ENCODE assay signal across 22 cellular contexts in the genomic region with DNA sequence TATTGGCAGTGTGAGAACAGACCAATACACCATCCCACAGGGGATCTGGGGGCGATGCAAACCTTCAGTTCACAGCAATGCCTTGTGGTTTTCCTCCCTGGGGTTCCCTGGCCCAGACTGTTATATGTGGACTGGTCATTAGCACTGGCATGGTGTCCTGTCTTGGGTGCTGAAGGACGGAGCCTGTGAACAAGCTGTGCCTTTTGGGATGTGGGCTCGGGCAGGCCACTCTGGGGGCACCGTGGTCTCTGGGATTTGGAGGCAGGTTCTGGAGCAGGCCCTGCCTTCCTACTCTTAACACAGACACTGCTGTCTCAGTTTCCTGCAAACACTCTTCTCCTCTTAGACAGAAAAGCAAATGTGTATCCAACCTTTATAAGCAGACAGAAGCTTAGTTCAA.
"Had no signal": no experiment of that assay in that cellular context is flagged by ENCODE, and none has a peak within 500 bp of the region (broad histone marks: within the 10 kb centered on the region; RNA-seq: fewer than 3 reads in every experiment).

No MANE protein-coding gene starts in this region.

- H3K27ac ChIP-seq: epithelial cell of prostate, gastrocnemius medialis, hepatocyte, neutrophil, pancreas, sigmoid colon, testis, tibial artery had no signal

- H3K4me3 ChIP-seq: gastrocnemius medialis, hepatocyte, lung, pancreas, sigmoid colon, testis, tibial artery had no signal

- ATAC-seq: esophagus mucosa; gastrocnemius medialis; left colon; left ventricle myocardium superior; natural killer cell treated with Interleukin-12 subunit alpha and Interleukin-12 subunit beta and Interleukin-15 and Interleukin-18, amount 100 ng/mL, for 72 hours; pancreas; stimulated activated memory B cell treated with anti-CD40 and anti-IgM and Interleukin-4, amounts not matched to agents 10 μg/mL and 1 μg/mL and 100 μg/mL, for 72 hours; stimulated activated naive CD8-positive, alpha-beta T cell treated with anti-CD3 and anti-CD28 coated beads, Interleukin-15, Interleukin-2, amounts not matched to agents 100 U/mL and 50 U/mL, for 24 hours had no signal

- H3K36me3 ChIP-seq: gastrocnemius medialis, neutrophil, pancreas, sigmoid colon, tibial artery had no signal

- H3K4me1 ChIP-seq: gastrocnemius medialis, pancreas, sigmoid colon, testis, tibial artery had no signal

- DNase-seq: cerebellar nuclear complex; effector CD8-positive, alpha-beta T cell; endodermal cell; foreskin fibroblast; gastrocnemius medialis; left colon; naive B cell; stimulated activated CD4-positive, alpha-beta T cell treated with anti-CD3 and anti-CD28 coated beads, Interleukin-4, amount 100 ng/mL, for 4 hours; stimulated activated naive CD8-positive, alpha-beta T cell treated with anti-CD3 and anti-CD28 coated beads, Interleukin-15, Interleukin-2, amounts not matched to agents 100 U/mL and 50 U/mL, for 24 hours; substantia nigra; testis had no signal

- H3K9me3 ChIP-seq: gastrocnemius medialis, neutrophil, pancreas, sigmoid colon, testis, tibial artery had no signal

- H3K27me3 ChIP-seq: pancreas, testis had no signal
